ENCODE assay signal across 18 cellular contexts in genomic region chr11:73997120-73997772, GRCh38. TPM values are rescaled to one million over a fixed set of nuclear protein-coding genes. Genes with fewer than 3 reads are reported as not detected.
A peak's percentile ranks its signal among the peaks of the same experiment; 100 is the strongest.
DNase-seq lines count a peak whose midpoint lies in the region; ATAC-seq and TF ChIP-seq lines count a peak whose summit lies in the region.
"Had no signal": no experiment of that assay in that cellular context is flagged by ENCODE, and none has a peak within 500 bp of the region (broad histone marks: within the 10 kb centered on the region; RNA-seq: fewer than 3 reads in every experiment).

No MANE protein-coding gene starts in this region.

- H3K27me3 ChIP-seq in gastroesophageal sphincter, result no peaks in the 10 kb centered on the region
- H3K27me3 ChIP-seq: cardiac muscle cell, gastrocnemius medialis, ovary had no signal

- H3K4me3 Mint-ChIP-seq in activated T-cell treated with anti-CD3 and anti-CD28 coated beads, Interleukin-2, amount 50 U/mL, for 4 hours, result no peak overlapping the region
- H3K4me3 Mint-ChIP-seq in IgD-negative memory B cell, result peak overlapping the region in 3 of 4 donors; percentile 27 to 86 (median 74)
- H3K4me3 Mint-ChIP-seq in activated naive CD8-positive, alpha-beta T cell treated with anti-CD3 and anti-CD28 coated beads, Interleukin-2, amount 10 ng/mL, durations not matched to agents 7 days and 5 days, result peak overlapping the region; percentile 13

- no peak overlapping the region for H3K27ac ChIP-seq in gastroesophageal sphincter
- H3K27ac ChIP-seq: cardiac muscle cell, ovary, SK-N-MC, WERI-Rb-1 had no signal

- no peak for TF ChIP-seq CTCF in gastroesophageal sphincter (IDR thresholded peaks at IDR 0.05)

- peaks cover 10% of the 10 kb centered on the region for H3K36me3 Mint-ChIP-seq in activated T-cell treated with anti-CD3 and anti-CD28 coated beads, Interleukin-2, amount 50 U/mL, for 4 hours (ENCODE audit: insufficient read depth)
- H3K36me3 Mint-ChIP-seq in IgD-negative memory B cell, result peaks cover 2% of the 10 kb centered on the region
- peaks cover 4% of the 10 kb centered on the region for H3K36me3 Mint-ChIP-seq in activated naive CD8-positive, alpha-beta T cell treated with anti-CD3 and anti-CD28 coated beads, Interleukin-2, amount 10 ng/mL, durations not matched to agents 7 days and 5 days

- 60 to 88% methylated on average over 2 to 6 of the region's 6 CpGs for WGBS in gastroesophageal sphincter (ENCODE audit: low coverage in 1 of 2), 2 donors

- POLR2A ChIA-PET in activated naive CD8-positive, alpha-beta T cell treated with anti-CD3 and anti-CD28 coated beads, Interleukin-2, amount 10 ng/mL, durations not matched to agents 7 days and 5 days (lab: Charles Lee), result interaction anchor here (1.0 to 6.4 kb wide), 9 partner anchors 8 to 33 kb away, joined by 3 to 237 read pairs (median 4); partner anchors contain the start of genes UCP2 and UCP3

- peak overlapping the region; percentile 59 to 99 (median 96) for H3K27ac Mint-ChIP-seq in IgD-negative memory B cell
- H3K27ac Mint-ChIP-seq in activated naive CD8-positive, alpha-beta T cell treated with anti-CD3 and anti-CD28 coated beads, Interleukin-2, amount 10 ng/mL, durations not matched to agents 7 days and 5 days, result peak overlapping the region; percentile 65

- no peak for ATAC-seq in activated T-cell treated with anti-CD3 and anti-CD28 coated beads, Interleukin-2, amount 50 U/mL, for 4 hours
- no peak for ATAC-seq in activated naive CD8-positive, alpha-beta T cell treated with anti-CD3 and anti-CD28 coated beads, Interleukin-2, amount 10 ng/mL, durations not matched to agents 7 days and 5 days (ENCODE audit: low read depth)
- ATAC-seq in gastroesophageal sphincter, result no peak

- no peaks in the 10 kb centered on the region for H3K9me3 Mint-ChIP-seq in activated T-cell treated with anti-CD3 and anti-CD28 coated beads, Interleukin-2, amount 50 U/mL, for 4 hours
- H3K9me3 Mint-ChIP-seq in IgD-negative memory B cell, result peaks cover 0 to 3% (median 2%) of the 10 kb centered on the region in 3 donors
- H3K9me3 Mint-ChIP-seq in activated naive CD8-positive, alpha-beta T cell treated with anti-CD3 and anti-CD28 coated beads, Interleukin-2, amount 10 ng/mL, durations not matched to agents 7 days and 5 days, result no peaks in the 10 kb centered on the region

- peaks cover 0 to 24% of the 10 kb centered on the region in 2 donors for H3K36me3 ChIP-seq in gastroesophageal sphincter
- H3K36me3 ChIP-seq: cardiac muscle cell, ovary, WERI-Rb-1 had no signal

- H3K9me3 ChIP-seq in gastroesophageal sphincter, result no peaks in the 10 kb centered on the region
- H3K9me3 ChIP-seq: gastrocnemius medialis, ovary had no signal

- H3K4me3 ChIP-seq in gastroesophageal sphincter, result no peak overlapping the region
- H3K4me3 ChIP-seq: cardiac muscle cell, gastrocnemius medialis, ovary, SK-N-MC, smooth muscle cell had no signal

- no peaks in the 10 kb centered on the region for H3K27me3 Mint-ChIP-seq in activated T-cell treated with anti-CD3 and anti-CD28 coated beads, Interleukin-2, amount 50 U/mL, for 4 hours (ENCODE audit: low read depth)
- no peaks in the 10 kb centered on the region for H3K27me3 Mint-ChIP-seq in IgD-negative memory B cell
- no peaks in the 10 kb centered on the region for H3K27me3 Mint-ChIP-seq in activated naive CD8-positive, alpha-beta T cell treated with anti-CD3 and anti-CD28 coated beads, Interleukin-2, amount 10 ng/mL, durations not matched to agents 7 days and 5 days

- H3K4me1 Mint-ChIP-seq in activated T-cell treated with anti-CD3 and anti-CD28 coated beads, Interleukin-2, amount 50 U/mL, for 4 hours (ENCODE audit: low read depth), result peaks cover 72% of the 10 kb centered on the region
- peaks cover 35 to 53% (median 52%) of the 10 kb centered on the region in 3 donors for H3K4me1 Mint-ChIP-seq in IgD-negative memory B cell
- H3K4me1 Mint-ChIP-seq in activated naive CD8-positive, alpha-beta T cell treated with anti-CD3 and anti-CD28 coated beads, Interleukin-2, amount 10 ng/mL, durations not matched to agents 7 days and 5 days, result peaks cover 37% of the 10 kb centered on the region

- TF ChIP-seq POLR2A in gastroesophageal sphincter (IDR thresholded peaks at IDR 0.05), result no peak

- no peak for TF ChIP-seq EP300 in gastroesophageal sphincter (IDR thresholded peaks at IDR 0.05)

- peak; percentile 18 to 29 for DNase-seq in activated T-cell treated with anti-CD3 and anti-CD28 coated beads, Interleukin-2, amount 50 U/mL, for 48 hours
- no peak for DNase-seq in activated T-cell treated with anti-CD3 and anti-CD28 coated beads, Interleukin-2, amount 50 U/mL, for 4 hours
- DNase-seq in activated naive CD8-positive, alpha-beta T cell treated with anti-CD3 and anti-CD28 coated beads, Interleukin-2, amount 10 ng/mL, durations not matched to agents 7 days and 5 days, result no peak
- DNase-seq in stimulated activated CD8-positive, alpha-beta memory T cell treated with anti-CD3 and anti-CD28 coated beads, Interleukin-4, amount 100 ng/mL, for 48 hours, result peak; percentile 25
- DNase-seq in central memory CD4-positive, alpha-beta T cell, result no peak
- no peak for DNase-seq in SK-N-DZ (ENCODE audit: low spot score)
- DNase-seq: activated gamma-delta T cell treated with Interleukin-2 at 50 U/mL for 16 hours, HCEC 1CT, IMR-90, ovary, WERI-Rb-1 had no signal

- no peaks in the 10 kb centered on the region for H3K4me1 ChIP-seq in gastroesophageal sphincter

RNA-seq across cellular contexts. Expression of gene UCP3, which starts 11.6 kb away (rescaled TPM):
- 1 to 10 TPM; 1.3 to 2.6 (median 1.7) TPM for total RNA-seq in activated T-cell treated with anti-CD3 and anti-CD28 coated beads, Interleukin-2, amount 50 U/mL, for 4 hours
- 0.19 TPM for polyA plus RNA-seq in IgD-negative memory B cell
- total RNA-seq in activated naive CD8-positive, alpha-beta T cell treated with anti-CD3 and anti-CD28 coated beads, Interleukin-2, amount 10 ng/mL, durations not matched to agents 7 days and 5 days, result 1 to 10 TPM; 4.0 to 4.1 TPM
- 0.23 and 0.51 TPM in 2 replicates for polyA plus RNA-seq in SK-N-DZ (2014; cell fraction: cytosol; rRNA removed)
- 3.2 and 8.2 TPM in 2 replicates for polyA plus RNA-seq in SK-N-DZ (2014; cell fraction: nucleus; rRNA removed)
- 1 to 10 TPM in 3 of 4 donors, under 1 TPM in 1; 0.64 to 2.5 (median 1.6) TPM for total RNA-seq in gastroesophageal sphincter

RNA-seq across cellular contexts. Expression of gene UCP2, which starts 14.6 kb away (rescaled TPM):
- 100 to 1,000 TPM in 1 of 3 donors, 10 to 100 TPM in 2; 69.3 to 146 (median 88.9) TPM for total RNA-seq in activated T-cell treated with anti-CD3 and anti-CD28 coated beads, Interleukin-2, amount 50 U/mL, for 4 hours
- polyA plus RNA-seq in IgD-negative memory B cell, result 1,475 TPM
- total RNA-seq in activated naive CD8-positive, alpha-beta T cell treated with anti-CD3 and anti-CD28 coated beads, Interleukin-2, amount 10 ng/mL, durations not matched to agents 7 days and 5 days, result 100 to 1,000 TPM; 267 TPM
- 25.3 and 28.3 TPM in 2 replicates for polyA plus RNA-seq in SK-N-DZ (2014; cell fraction: cytosol; rRNA removed)
- 13.8 and 27.2 TPM in 2 replicates for polyA plus RNA-seq in SK-N-DZ (2014; cell fraction: nucleus; rRNA removed)
- 10 to 100 TPM in 3 of 4 donors, 1 to 10 TPM in 1; 5.8 to 37.2 (median 33.2) TPM for total RNA-seq in gastroesophageal sphincter

RNA-seq across cellular contexts. Expression of gene DNAJB13, which starts 46.4 kb away (rescaled TPM):
- under 1 TPM in 2 of 3 donors, not detected in 1; 0.27 to 0.61 TPM for total RNA-seq in activated T-cell treated with anti-CD3 and anti-CD28 coated beads, Interleukin-2, amount 50 U/mL, for 4 hours
- 0.35 TPM for polyA plus RNA-seq in IgD-negative memory B cell
- under 1 TPM in 1 of 2 experiments, not detected in 1; 0.47 TPM for total RNA-seq in activated naive CD8-positive, alpha-beta T cell treated with anti-CD3 and anti-CD28 coated beads, Interleukin-2, amount 10 ng/mL, durations not matched to agents 7 days and 5 days
- not detected in 2 replicates for polyA plus RNA-seq in SK-N-DZ (2014; cell fraction: cytosol; rRNA removed)
- polyA plus RNA-seq in SK-N-DZ (2014; cell fraction: nucleus; rRNA removed), result not detected in 2 replicates
- total RNA-seq in gastroesophageal sphincter, result not detected
- total RNA-seq: gastrocnemius medialis, mononuclear cell, smooth muscle cell had no signal
- polyA plus RNA-seq: cardiac muscle cell, smooth muscle cell had no signal

Comparison
In these comparisons a context has a peak if more than half of its experiments do, and no peak if none do; other contexts are left out.
1. DNase-seq: peak in activated T-cell treated with anti-CD3 and anti-CD28 coated beads, Interleukin-2, amount 50 U/mL, for 48 hours (2 of 2) and stimulated activated CD8-positive, alpha-beta memory T cell treated with anti-CD3 and anti-CD28 coated beads, Interleukin-4, amount 100 ng/mL, for 48 hours (single experiment); none in activated T-cell treated with anti-CD3 and anti-CD28 coated beads, Interleukin-2, amount 50 U/mL, for 4 hours (single experiment), activated naive CD8-positive, alpha-beta T cell treated with anti-CD3 and anti-CD28 coated beads, Interleukin-2, amount 10 ng/mL, durations not matched to agents 7 days and 5 days (single experiment), central memory CD4-positive, alpha-beta T cell (single experiment) and SK-N-DZ (single experiment).